13 cellular contexts compared by ENCODE assay signal in genomic region chr11:31932879-31933278, GRCh38.
DNase-seq lines count a peak whose midpoint lies in the region; ATAC-seq and TF ChIP-seq lines count a peak whose summit lies in the region.
"Had no signal": no experiment of that assay in that cellular context is flagged by ENCODE, and none has a peak within 500 bp of the region (broad histone marks: within the 10 kb centered on the region; RNA-seq: fewer than 3 reads in every experiment).

No MANE protein-coding gene starts in this region.

- H3K56ac ChIP-seq in mesendoderm (ENCODE audit: low read length), result peak overlapping the region; percentile 39

- intact Hi-C loops in heart left ventricle (cut with DNase I), result no loop called here
- intact Hi-C loops in left ventricle myocardium inferior (cut with micrococcal nuclease), result no loop called here
- intact Hi-C loops in MCF 10A (cut with micrococcal nuclease), result no loop called here

- H3K4ac ChIP-seq in mesendoderm (ENCODE audit: low read depth, low read length), result no peak overlapping the region

- no peak overlapping the region for H4K8ac ChIP-seq in mesendoderm (ENCODE audit: low read depth, low read length)

- H3K18ac ChIP-seq in mesendoderm (ENCODE audit: low read length), result no peak overlapping the region

- no peak overlapping the region for H3K9ac ChIP-seq in mesendoderm (ENCODE audit: low read length)
- H3K9ac ChIP-seq: BLaER1 treated with 17β-estradiol and CSF1 and Interleukin-3, amounts not matched to agents 10 nM and 100 nM had no signal

- CTCF ChIA-PET in MCF 10A (lab: Yijun Ruan, JAX), result interaction anchor here (1.1 to 2.1 kb wide), 2 partner anchors 10 to 26 kb away, joined by 4 to 8 read pairs; no protein-coding TSS in a partner anchor

- H3K27me3 Mint-ChIP-seq in MCF 10A (ENCODE audit: insufficient read depth, unreplicated experiment), result peaks cover 38% of the 10 kb centered on the region

- no peaks in the 10 kb centered on the region for H3K9me3 ChIP-seq in heart left ventricle
- no peaks in the 10 kb centered on the region for H3K9me3 ChIP-seq in left ventricle myocardium inferior (replicated peaks)
- H3K9me3 ChIP-seq: BLaER1 treated with 17β-estradiol and CSF1 and Interleukin-3, amounts not matched to agents 10 nM and 100 nM had no signal

- H3K27me3 ChIP-seq in heart left ventricle (peaks cover 0 to 16% (median 0%) of the 10 kb centered on the region in 9 donors), left ventricle myocardium inferior (ENCODE audit: low read depth) (peaks cover 12% of the 10 kb centered on the region), mesendoderm (ENCODE audit: insufficient read depth, low read length, poor library complexity) (no peaks in the 10 kb centered on the region)
- H3K27me3 ChIP-seq: BLaER1 treated with 17β-estradiol and CSF1 and Interleukin-3, amounts not matched to agents 10 nM and 100 nM had no signal

- POLR2A ChIA-PET in MCF 10A (lab: Yijun Ruan, JAX), result no interaction called here

- H3K4me3 Mint-ChIP-seq in MCF 10A (ENCODE audit: unreplicated experiment), result no peak overlapping the region
- H3K4me3 Mint-ChIP-seq: CD4-positive, CD25-positive, alpha-beta regulatory T cell had no signal

- no peak overlapping the region for H2BK15ac ChIP-seq in mesendoderm (replicated peaks; ENCODE audit: low read depth)

- H3K79me1 ChIP-seq in mesendoderm (ENCODE audit: low read length), result no peaks in the 10 kb centered on the region

- TF ChIP-seq CTCF in heart left ventricle (IDR thresholded peaks at IDR 0.05) (no peak), left ventricle myocardium inferior (IDR thresholded peaks at IDR 0.05; ENCODE audit: borderline replicate concordance) (no peak), MCF 10A (IDR thresholded peaks at IDR 0.05; ENCODE audit: unreplicated experiment) (no peak)

- H2BK120ac ChIP-seq in mesendoderm (ENCODE audit: low read depth, low read length), result no peak overlapping the region

- no peak overlapping the region for H3K27ac ChIP-seq in heart left ventricle
- H3K27ac ChIP-seq in left ventricle myocardium inferior (replicated peaks), result no peak overlapping the region
- H3K27ac ChIP-seq in mesendoderm (ENCODE audit: low read depth, low read length), result no peak overlapping the region
- H3K27ac ChIP-seq: BLaER1 treated with 17β-estradiol and CSF1 and Interleukin-3, amounts not matched to agents 10 nM and 100 nM had no signal

- 25 to 44% (median 37%) methylated on average over 9 of the region's 9 CpGs for WGBS in heart left ventricle, 4 donors
- WGBS in mesendoderm (ENCODE audit: extremely low coverage, insufficient coverage, low lambda C conversion rate), result no CpG with 5 or more reads among the region's 9 CpGs

- no peak overlapping the region for H3K27ac Mint-ChIP-seq in MCF 10A (ENCODE audit: low read depth, unreplicated experiment)
- H3K27ac Mint-ChIP-seq: CD4-positive, CD25-positive, alpha-beta regulatory T cell had no signal

- H3K23ac ChIP-seq in mesendoderm (ENCODE audit: low read length), result no peak overlapping the region

- TF ChIP-seq POLR2A in heart left ventricle (IDR thresholded peaks at IDR 0.05), result no peak

- no peak for DNase-seq in heart left ventricle
- DNase-seq in left ventricle myocardium inferior, result no peak
- peak; percentile 59 for DNase-seq in SK-N-DZ (ENCODE audit: low spot score)
- no peak for DNase-seq in mesendoderm
- DNase-seq in NCI-H2029 treated with DMSO at 0.1 percent for 48 hours (lab: John Stamatoyannopoulos, UW), result no peak
- DNase-seq in MCF 10A (ENCODE audit: unreplicated experiment), result no peak
- DNase-seq: ACHN; CD4-positive, CD25-positive, alpha-beta regulatory T cell; DMS53; GF-D8 had no signal

- H3K36me3 ChIP-seq in heart left ventricle (no peaks in the 10 kb centered on the region), left ventricle myocardium inferior (no peaks in the 10 kb centered on the region), mesendoderm (ENCODE audit: control insufficient read depth, insufficient read depth, low read length) (no peaks in the 10 kb centered on the region)
- H3K36me3 ChIP-seq: BLaER1 treated with 17β-estradiol and CSF1 and Interleukin-3, amounts not matched to agents 10 nM and 100 nM had no signal

- H2BK5ac ChIP-seq in mesendoderm (ENCODE audit: low read length), result no peak overlapping the region

- H3K4me1 Mint-ChIP-seq in MCF 10A (ENCODE audit: insufficient read depth, unreplicated experiment), result no peaks in the 10 kb centered on the region
- H3K4me1 Mint-ChIP-seq: CD4-positive, CD25-positive, alpha-beta regulatory T cell had no signal

- H3K79me2 ChIP-seq in mesendoderm (ENCODE audit: control insufficient read depth, insufficient read depth, low read length), result no peaks in the 10 kb centered on the region

- no peak overlapping the region for H3K4me2 ChIP-seq in mesendoderm (ENCODE audit: low read length)
- H3K4me2 ChIP-seq: BLaER1 treated with 17β-estradiol and CSF1 and Interleukin-3, amounts not matched to agents 10 nM and 100 nM had no signal

- H4K5ac ChIP-seq in mesendoderm (ENCODE audit: low read length), result no peak overlapping the region

- peak in 3 of 4 donors; percentile 63 to 75 (median 68) for ATAC-seq in heart left ventricle
- ATAC-seq in HG03039 (IDR thresholded peaks at IDR 0.05; ENCODE audit: unreplicated experiment), result no peak
- ATAC-seq: HCT116 had no signal

- BruUV-seq in MCF 10A (replicated peaks; lab: Mats Ljungman, UMichigan), result no TSS peak

- H3K4me3 ChIP-seq in heart left ventricle (no peak overlapping the region), left ventricle myocardium inferior (no peak overlapping the region), mesendoderm (ENCODE audit: low read length) (no peak overlapping the region)
- H3K4me3 ChIP-seq: BLaER1 treated with 17β-estradiol and CSF1 and Interleukin-3, amounts not matched to agents 10 nM and 100 nM had no signal

- no peak overlapping the region for H2AK5ac ChIP-seq in mesendoderm (ENCODE audit: low read length)

- H3K4me1 ChIP-seq in heart left ventricle, result peaks cover 0 to 5% (median 0%) of the 10 kb centered on the region in 12 donors
- peaks cover 12% of the 10 kb centered on the region for H3K4me1 ChIP-seq in left ventricle myocardium inferior
- no peaks in the 10 kb centered on the region for H3K4me1 ChIP-seq in mesendoderm (ENCODE audit: control insufficient read depth, low read depth, low read length)
- H3K4me1 ChIP-seq: BLaER1 treated with 17β-estradiol and CSF1 and Interleukin-3, amounts not matched to agents 10 nM and 100 nM had no signal

- no peaks in the 10 kb centered on the region for H3K9me3 Mint-ChIP-seq in MCF 10A (ENCODE audit: unreplicated experiment)

- no peaks in the 10 kb centered on the region for H3K36me3 Mint-ChIP-seq in MCF 10A (ENCODE audit: insufficient read depth, unreplicated experiment)
- H3K36me3 Mint-ChIP-seq: CD4-positive, CD25-positive, alpha-beta regulatory T cell had no signal
